In the genomic region with DNA sequence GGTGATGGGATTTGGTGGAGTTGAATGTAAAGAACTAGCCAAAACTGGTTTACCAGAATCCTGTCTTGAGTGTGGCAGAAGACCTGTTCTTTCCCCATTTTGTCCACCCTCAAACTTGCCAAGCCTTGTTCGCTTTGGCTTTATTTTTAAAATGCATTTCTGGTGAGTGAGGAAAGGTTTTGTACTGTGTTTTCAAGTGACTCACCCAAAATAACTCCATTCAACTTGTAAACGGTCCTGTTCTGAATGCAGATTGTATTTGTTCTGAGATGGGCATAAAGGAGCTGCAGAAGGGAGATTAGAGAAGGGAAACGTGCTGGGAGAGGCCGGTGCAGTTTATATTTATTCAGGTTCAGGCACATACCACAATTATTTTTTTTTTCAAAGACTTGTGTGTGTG, we compare ENCODE assay signal across 1 cellular context.
TF ChIP-seq lines count a peak whose summit lies in the region.

No MANE protein-coding gene starts in this region.

TF ChIP-seq in HepG2, 621 proteins besides CTCF, POLR2A, EP300 and RAD21:
- TF ChIP-seq, protein P1, sequence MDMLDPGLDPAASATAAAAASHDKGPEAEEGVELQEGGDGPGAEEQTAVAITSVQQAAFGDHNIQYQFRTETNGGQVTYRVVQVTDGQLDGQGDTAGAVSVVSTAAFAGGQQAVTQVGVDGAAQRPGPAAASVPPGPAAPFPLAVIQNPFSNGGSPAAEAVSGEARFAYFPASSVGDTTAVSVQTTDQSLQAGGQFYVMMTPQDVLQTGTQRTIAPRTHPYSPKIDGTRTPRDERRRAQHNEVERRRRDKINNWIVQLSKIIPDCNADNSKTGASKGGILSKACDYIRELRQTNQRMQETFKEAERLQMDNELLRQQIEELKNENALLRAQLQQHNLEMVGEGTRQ (IDR thresholded peaks at IDR 0.05; ENCODE audit: low read depth, low read length) = no peak
- TF ChIP-seq, protein P1 (CRISPR knock-in tag; IDR thresholded peaks at IDR 0.05; ENCODE audit: borderline replicate concordance) = no peak
- TF ChIP-seq ARNT2 (CRISPR knock-in tag; IDR thresholded peaks at IDR 0.05; ENCODE audit: low read depth) (no peak), ZNF510 (CRISPR knock-in tag; IDR thresholded peaks at IDR 0.05; ENCODE audit: low read depth) (no peak), RORA (CRISPR knock-in tag; IDR thresholded peaks at IDR 0.05) (no peak), ZNF761 (CRISPR knock-in tag; conservative IDR thresholded peaks at IDR 0.05) (no peak), SIX4 (CRISPR knock-in tag; IDR thresholded peaks at IDR 0.05) (no peak), ZFP36L2 (CRISPR knock-in tag; IDR thresholded peaks at IDR 0.05) (no peak)
- TF ChIP-seq, protein P2, sequence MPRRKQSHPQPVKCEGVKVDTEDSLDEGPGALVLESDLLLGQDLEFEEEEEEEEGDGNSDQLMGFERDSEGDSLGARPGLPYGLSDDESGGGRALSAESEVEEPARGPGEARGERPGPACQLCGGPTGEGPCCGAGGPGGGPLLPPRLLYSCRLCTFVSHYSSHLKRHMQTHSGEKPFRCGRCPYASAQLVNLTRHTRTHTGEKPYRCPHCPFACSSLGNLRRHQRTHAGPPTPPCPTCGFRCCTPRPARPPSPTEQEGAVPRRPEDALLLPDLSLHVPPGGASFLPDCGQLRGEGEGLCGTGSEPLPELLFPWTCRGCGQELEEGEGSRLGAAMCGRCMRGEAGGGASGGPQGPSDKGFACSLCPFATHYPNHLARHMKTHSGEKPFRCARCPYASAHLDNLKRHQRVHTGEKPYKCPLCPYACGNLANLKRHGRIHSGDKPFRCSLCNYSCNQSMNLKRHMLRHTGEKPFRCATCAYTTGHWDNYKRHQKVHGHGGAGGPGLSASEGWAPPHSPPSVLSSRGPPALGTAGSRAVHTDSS (CRISPR knock-in tag; conservative IDR thresholded peaks at IDR 0.05) = no peak
- TF ChIP-seq, protein P3, sequence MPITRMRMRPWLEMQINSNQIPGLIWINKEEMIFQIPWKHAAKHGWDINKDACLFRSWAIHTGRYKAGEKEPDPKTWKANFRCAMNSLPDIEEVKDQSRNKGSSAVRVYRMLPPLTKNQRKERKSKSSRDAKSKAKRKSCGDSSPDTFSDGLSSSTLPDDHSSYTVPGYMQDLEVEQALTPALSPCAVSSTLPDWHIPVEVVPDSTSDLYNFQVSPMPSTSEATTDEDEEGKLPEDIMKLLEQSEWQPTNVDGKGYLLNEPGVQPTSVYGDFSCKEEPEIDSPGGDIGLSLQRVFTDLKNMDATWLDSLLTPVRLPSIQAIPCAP (CRISPR knock-in tag; IDR thresholded peaks at IDR 0.05; ENCODE audit: low read depth) = no peak
